In the genomic region with DNA sequence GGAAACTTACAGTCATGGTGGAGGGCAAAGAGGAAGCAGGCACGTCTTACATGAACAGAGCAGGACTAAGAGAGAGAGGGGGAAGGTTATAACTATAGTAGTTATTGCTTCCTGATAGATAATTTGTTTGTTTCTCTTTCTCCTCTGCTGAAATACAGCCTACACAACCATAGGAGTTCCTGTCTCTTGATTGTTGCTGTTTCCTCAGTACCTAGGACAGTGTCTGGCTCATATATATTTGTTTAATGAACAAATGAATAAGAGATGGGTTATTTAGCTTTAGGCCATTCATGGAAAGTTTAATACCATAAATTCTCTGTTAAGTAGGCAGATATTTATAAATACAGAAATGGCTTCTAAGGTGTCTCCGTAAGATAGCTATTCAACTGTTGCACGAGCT, we compare ENCODE assay signal across 23 cellular contexts.
DNase-seq lines count a peak whose midpoint lies in the region; ATAC-seq lines count a peak whose summit lies in the region.
"Had no signal": no experiment of that assay in that cellular context is flagged by ENCODE, and none has a peak within 500 bp of the region (broad histone marks: within the 10 kb centered on the region; RNA-seq: fewer than 3 reads in every experiment).

No MANE protein-coding gene starts in this region.

- no peak overlapping the region for H2AFZ ChIP-seq in mesenchymal stem cell (ENCODE audit: low read depth, low read length)

- peak; percentile 49 for ATAC-seq in GM18502 (IDR thresholded peaks at IDR 0.05; ENCODE audit: poor library complexity, unreplicated experiment)
- ATAC-seq in T-helper 17 cell, result no peak
- ATAC-seq in left colon, result peak; percentile 46
- no peak for ATAC-seq in GM18870 (IDR thresholded peaks at IDR 0.05; ENCODE audit: unreplicated experiment)
- ATAC-seq: HCT116 had no signal

- H3K23ac ChIP-seq in mesenchymal stem cell (ENCODE audit: low read length in 2 of 2), result no peak overlapping the region

- no peak overlapping the region for H3K27ac ChIP-seq in mesenchymal stem cell (ENCODE audit: low read length, poor library complexity, severe bottlenecking)
- H3K27ac ChIP-seq: RWPE1 had no signal

- H3K36me3 ChIP-seq in mesenchymal stem cell (ENCODE audit: control insufficient read depth in 1 of 2, insufficient read depth in 2 of 2, low read depth in 1 of 2, low read length in 2 of 2), result peaks cover 0 to 3% of the 10 kb centered on the region in 2 experiments

- 100% methylated on average over 1 of the region's 3 CpGs for WGBS in mesenchymal stem cell

- no peaks in the 10 kb centered on the region for H3K36me3 Mint-ChIP-seq in T-helper 17 cell (ENCODE audit: low read depth)

- H2AK5ac ChIP-seq in mesenchymal stem cell (ENCODE audit: low read length, severe bottlenecking), result no peak overlapping the region

- no peak overlapping the region for H3K14ac ChIP-seq in mesenchymal stem cell (ENCODE audit: low read length in 2 of 2)

- H3K9me3 ChIP-seq in T-helper 17 cell (ENCODE audit: control insufficient read depth, low read length, poor library complexity, severe bottlenecking) (no peaks in the 10 kb centered on the region), mesenchymal stem cell (ENCODE audit: control insufficient read depth, low read length) (no peaks in the 10 kb centered on the region)
- H3K9me3 ChIP-seq: SK-N-SH had no signal

- H3K9ac ChIP-seq in mesenchymal stem cell (ENCODE audit: low read length), result no peak overlapping the region
- H3K9ac ChIP-seq: SK-N-SH had no signal

- intact Hi-C loops in left colon (cut with DNase I, micrococcal nuclease), result no loop called here

- no peak overlapping the region for H2BK5ac ChIP-seq in mesenchymal stem cell (ENCODE audit: low read depth, low read length, poor library complexity, severe bottlenecking)

- no peaks in the 10 kb centered on the region for H3K4me1 ChIP-seq in mesenchymal stem cell (ENCODE audit: control insufficient read depth, insufficient read depth, low read depth, low read length)

- no peaks in the 10 kb centered on the region for H3K27me3 ChIP-seq in mesenchymal stem cell (ENCODE audit: control insufficient read depth in 1 of 2, insufficient read depth in 1 of 2, low read length in 2 of 2)

- no peak overlapping the region for H4K91ac ChIP-seq in mesenchymal stem cell (ENCODE audit: low read length)

- no peak overlapping the region for H2BK15ac ChIP-seq in mesenchymal stem cell (ENCODE audit: low read depth, poor library complexity, severe bottlenecking)

- H2BK120ac ChIP-seq in mesenchymal stem cell (ENCODE audit: low read depth, low read length), result no peak overlapping the region

- peaks cover 38% of the 10 kb centered on the region for H3K79me1 ChIP-seq in mesenchymal stem cell (replicated peaks; ENCODE audit: low read length, poor library complexity, severe bottlenecking)

- H3K27me3 Mint-ChIP-seq in T-helper 17 cell, result no peaks in the 10 kb centered on the region

- no peak overlapping the region for H4K8ac ChIP-seq in mesenchymal stem cell (ENCODE audit: low read length)

- H3K18ac ChIP-seq in mesenchymal stem cell (ENCODE audit: low read depth in 1 of 2, low read length in 2 of 2), result no peak overlapping the region

- H3K4me3 Mint-ChIP-seq in T-helper 17 cell, result no peak overlapping the region

- H3K4me3 ChIP-seq in mesenchymal stem cell (ENCODE audit: insufficient read depth in 1 of 2, low read depth in 1 of 2, low read length in 2 of 2), result no peak overlapping the region

- H3K4ac ChIP-seq in mesenchymal stem cell (ENCODE audit: low read depth in 1 of 2, low read length in 2 of 2), result no peak overlapping the region

- H3K4me1 Mint-ChIP-seq in T-helper 17 cell, result peaks cover 36% of the 10 kb centered on the region

- H3K27ac Mint-ChIP-seq in T-helper 17 cell, result peak overlapping the region; percentile 12

- H3K4me2 ChIP-seq in mesenchymal stem cell (ENCODE audit: low read length, poor library complexity, severe bottlenecking), result no peak overlapping the region
- H3K4me2 ChIP-seq: SK-N-SH had no signal

- DNase-seq in NOMO-1 treated with DMSO at 0.1 percent for 48 hours (lab: John Stamatoyannopoulos, UW; ENCODE audit: unreplicated experiment) (peak; percentile 21), NOMO-1 treated with dmso at 0.1 percent for 144 hours (lab: John Stamatoyannopoulos, UW; ENCODE audit: unreplicated experiment) (no peak), T-helper 17 cell (no peak), left colon (no peak), NCI-H2171 treated with DMSO at 0.1 percent for 48 hours (lab: John Stamatoyannopoulos, UW) (no peak), mesenchymal stem cell (no peak)
- DNase-seq: 8988T, AML-193, C1 segment of cervical spinal cord, IMR-90, Karpas-422, NCI-H1092 treated with DMSO at 0.1 percent for 48 hours, NCI-H1436 treated with DMSO at 0.1 percent for 48 hours, NCI-H1930, NCI-H345, NCI-H524, NCI-H82, SHP77 treated with DMSO at 0.1 percent for 48 hours, SK-N-SH had no signal

- no peak overlapping the region for H2BK12ac ChIP-seq in mesenchymal stem cell (ENCODE audit: low read length in 2 of 2)

Comparison
In these comparisons a context has a peak if more than half of its experiments do, and no peak if none do; other contexts are left out.
1. ATAC-seq: peak in GM18502 (single experiment) and left colon (single experiment); none in T-helper 17 cell (single experiment) and GM18870 (single experiment).